Comparison of ENCODE assay signal across 11 cellular contexts in the genomic region with DNA sequence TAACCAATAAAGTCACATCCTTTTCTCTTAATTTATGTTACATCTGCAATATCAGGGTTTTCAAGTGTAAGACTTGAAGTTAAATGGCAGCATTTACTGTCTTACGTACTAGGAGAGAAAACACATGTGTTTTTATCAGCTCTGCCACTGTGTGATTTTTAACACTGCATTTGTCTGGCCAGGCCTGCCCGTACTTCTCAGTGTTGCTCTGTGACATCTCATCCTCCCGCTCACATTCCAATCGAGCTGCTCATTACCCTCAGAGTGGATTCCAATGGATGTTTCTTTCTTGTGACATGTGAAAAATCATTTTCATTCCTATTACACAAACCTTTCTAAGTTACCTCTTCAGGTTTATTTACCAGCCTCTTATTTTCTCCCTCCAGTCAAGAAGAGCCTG.
DNase-seq lines count a peak whose midpoint lies in the region; ATAC-seq, FAIRE-seq and TF ChIP-seq lines count a peak whose summit lies in the region.
"Had no signal": no experiment of that assay in that cellular context is flagged by ENCODE, and none has a peak within 500 bp of the region (broad histone marks: within the 10 kb centered on the region; RNA-seq: fewer than 3 reads in every experiment).

No MANE protein-coding gene starts in this region.

- H3K36me3 ChIP-seq in GM23248 (ENCODE audit: low read depth): no peaks in the 10 kb centered on the region
- H3K36me3 ChIP-seq in gastroesophageal sphincter: no peaks in the 10 kb centered on the region
- H3K36me3 ChIP-seq in pancreas: no peaks in the 10 kb centered on the region

- H3K4me2 ChIP-seq in GM23248 (ENCODE audit: unreplicated experiment): peak overlapping the region; percentile 53

- no peaks in the 10 kb centered on the region for H3K9me2 ChIP-seq in GM23248 (ENCODE audit: insufficient read depth)

- no peak overlapping the region for H3K27ac Mint-ChIP-seq in activated CD8-positive, alpha-beta memory T cell treated with anti-CD3 and anti-CD28 coated beads, Interleukin-2, amount 10 ng/mL, durations not matched to agents 7 days and 5 days
- H3K27ac Mint-ChIP-seq in CD4-positive, alpha-beta T cell: no peak overlapping the region
- H3K27ac Mint-ChIP-seq in activated T-helper 1 cell treated with anti-CD3 and anti-CD28 coated beads, Interleukin-12 subunit alpha, Interleukin-12 subunit beta, Interleukin-2, Interleukin-4 antibody, amounts not matched to agents 30 ng/mL and 10 ng/mL and 1 ng/mL, durations not matched to agents 14 hours and 24 hours and 36 hours: no peak overlapping the region

- ATAC-seq in gastroesophageal sphincter (peak; percentile 79), pancreas (peak; percentile 51 to 86 (median 70)), HG03025 (IDR thresholded peaks at IDR 0.05; ENCODE audit: low FRiP score, unreplicated experiment) (no peak)
- no peak for ATAC-seq in activated CD8-positive, alpha-beta memory T cell treated with anti-CD3 and anti-CD28 coated beads, Interleukin-2, amount 10 ng/mL, durations not matched to agents 7 days and 5 days
- no peak for ATAC-seq in CD4-positive, alpha-beta T cell (ENCODE audit: poor library complexity)

- H3K27ac ChIP-seq in GM23248 (peak overlapping the region; percentile 83), gastroesophageal sphincter (no peak overlapping the region), pancreas (no peak overlapping the region)
- no peak overlapping the region for H3K27ac ChIP-seq in CD4-positive, alpha-beta T cell (ENCODE audit: low read depth, low read length)

- H3K4me1 ChIP-seq in GM23248 (ENCODE audit: insufficient read depth): peaks cover 34% of the 10 kb centered on the region
- H3K4me1 ChIP-seq in gastroesophageal sphincter: no peaks in the 10 kb centered on the region
- peaks cover 0 to 2% (median 0%) of the 10 kb centered on the region in 3 donors for H3K4me1 ChIP-seq in pancreas

- TF ChIP-seq POLR2A in gastroesophageal sphincter (IDR thresholded peaks at IDR 0.05): no peak

- H3K27me3 ChIP-seq in GM23248 (replicated peaks; ENCODE audit: insufficient read depth) (no peaks in the 10 kb centered on the region), gastroesophageal sphincter (no peaks in the 10 kb centered on the region), pancreas (no peaks in the 10 kb centered on the region)
- H3K27me3 ChIP-seq in CD4-positive, alpha-beta T cell (ENCODE audit: control insufficient read depth, insufficient read depth, low read length): no peaks in the 10 kb centered on the region

- H3K4me3 ChIP-seq in GM23248 (0 out of 2 replicates have a peak overlapping the region, but pooled peaks have one; percentile 4), gastroesophageal sphincter (no peak overlapping the region), pancreas (no peak overlapping the region)

- no peaks in the 10 kb centered on the region for H3K27me3 Mint-ChIP-seq in activated CD8-positive, alpha-beta memory T cell treated with anti-CD3 and anti-CD28 coated beads, Interleukin-2, amount 10 ng/mL, durations not matched to agents 7 days and 5 days
- no peaks in the 10 kb centered on the region for H3K27me3 Mint-ChIP-seq in CD4-positive, alpha-beta T cell
- no peaks in the 10 kb centered on the region for H3K27me3 Mint-ChIP-seq in activated T-helper 1 cell treated with anti-CD3 and anti-CD28 coated beads, Interleukin-12 subunit alpha, Interleukin-12 subunit beta, Interleukin-2, Interleukin-4 antibody, amounts not matched to agents 30 ng/mL and 10 ng/mL and 1 ng/mL, durations not matched to agents 14 hours and 24 hours and 36 hours (ENCODE audit: insufficient read depth)

- FAIRE-seq in pancreas (lab: Jason Lieb, UNC): no peak
- FAIRE-seq: G401.6 had no signal

- TF ChIP-seq EP300 in gastroesophageal sphincter (IDR thresholded peaks at IDR 0.05): no peak

- no peaks in the 10 kb centered on the region for H4K20me1 ChIP-seq in GM23248 (ENCODE audit: insufficient read depth)

- H3K79me2 ChIP-seq in GM23248 (ENCODE audit: insufficient read depth): no peaks in the 10 kb centered on the region

- TF ChIP-seq CTCF in gastroesophageal sphincter (IDR thresholded peaks at IDR 0.05): no peak
- TF ChIP-seq CTCF in pancreas (IDR thresholded peaks at IDR 0.05): no peak
- no peak for TF ChIP-seq CTCF in CD4-positive, alpha-beta T cell (IDR thresholded peaks at IDR 0.05)

- H3F3A ChIP-seq in GM23248 (ENCODE audit: insufficient read depth): peaks cover 17% of the 10 kb centered on the region

- POLR2A ChIA-PET in CD4-positive, alpha-beta T cell (lab: Charles Lee): no interaction called here

- H3K36me3 Mint-ChIP-seq in activated CD8-positive, alpha-beta memory T cell treated with anti-CD3 and anti-CD28 coated beads, Interleukin-2, amount 10 ng/mL, durations not matched to agents 7 days and 5 days: no peaks in the 10 kb centered on the region
- no peaks in the 10 kb centered on the region for H3K36me3 Mint-ChIP-seq in CD4-positive, alpha-beta T cell (ENCODE audit: low read depth)
- H3K36me3 Mint-ChIP-seq in activated T-helper 1 cell treated with anti-CD3 and anti-CD28 coated beads, Interleukin-12 subunit alpha, Interleukin-12 subunit beta, Interleukin-2, Interleukin-4 antibody, amounts not matched to agents 30 ng/mL and 10 ng/mL and 1 ng/mL, durations not matched to agents 14 hours and 24 hours and 36 hours (ENCODE audit: low read depth): no peaks in the 10 kb centered on the region

- H2AFZ ChIP-seq in GM23248: peak overlapping the region; percentile 43; the same call in 1 of the 2 replicates

- peak overlapping the region; percentile 63 for H3K9ac ChIP-seq in GM23248

- H3K4me3 Mint-ChIP-seq in activated CD8-positive, alpha-beta memory T cell treated with anti-CD3 and anti-CD28 coated beads, Interleukin-2, amount 10 ng/mL, durations not matched to agents 7 days and 5 days: no peak overlapping the region
- no peak overlapping the region for H3K4me3 Mint-ChIP-seq in CD4-positive, alpha-beta T cell
- H3K4me3 Mint-ChIP-seq in activated T-helper 1 cell treated with anti-CD3 and anti-CD28 coated beads, Interleukin-12 subunit alpha, Interleukin-12 subunit beta, Interleukin-2, Interleukin-4 antibody, amounts not matched to agents 30 ng/mL and 10 ng/mL and 1 ng/mL, durations not matched to agents 14 hours and 24 hours and 36 hours: no peak overlapping the region

- WGBS in GM23248 (ENCODE audit: low coverage in 1 of 2, low lambda C conversion rate in 2 of 2, missing lambda C conversion rate in 2 of 2), 2 experiments: 1 to 2% methylated on average over 4 of the region's 4 CpGs
- 20 to 45% methylated on average over 4 of the region's 4 CpGs for WGBS in gastroesophageal sphincter (ENCODE audit: low coverage in 1 of 2), 2 donors
- 20 to 29% methylated on average over 4 of the region's 4 CpGs for WGBS in pancreas, 2 donors

- CTCF ChIA-PET in activated CD8-positive, alpha-beta memory T cell treated with anti-CD3 and anti-CD28 coated beads, Interleukin-2, amount 10 ng/mL, durations not matched to agents 7 days and 5 days (lab: Charles Lee): no interaction called here
- CTCF ChIA-PET in CD4-positive, alpha-beta T cell (lab: Charles Lee): no interaction called here

- in situ Hi-C loops in GM23248 (cut with MboI): loop anchor here (10.0 kb wide), 1 partner anchor 420 kb away; a partner anchor contains a TSS

- H3K4me1 Mint-ChIP-seq in activated CD8-positive, alpha-beta memory T cell treated with anti-CD3 and anti-CD28 coated beads, Interleukin-2, amount 10 ng/mL, durations not matched to agents 7 days and 5 days: no peaks in the 10 kb centered on the region
- no peaks in the 10 kb centered on the region for H3K4me1 Mint-ChIP-seq in CD4-positive, alpha-beta T cell (ENCODE audit: low read depth)
- H3K4me1 Mint-ChIP-seq in activated T-helper 1 cell treated with anti-CD3 and anti-CD28 coated beads, Interleukin-12 subunit alpha, Interleukin-12 subunit beta, Interleukin-2, Interleukin-4 antibody, amounts not matched to agents 30 ng/mL and 10 ng/mL and 1 ng/mL, durations not matched to agents 14 hours and 24 hours and 36 hours (ENCODE audit: low read depth): no peaks in the 10 kb centered on the region

- H3K9me3 Mint-ChIP-seq in activated CD8-positive, alpha-beta memory T cell treated with anti-CD3 and anti-CD28 coated beads, Interleukin-2, amount 10 ng/mL, durations not matched to agents 7 days and 5 days (ENCODE audit: low read depth): peaks cover 4% of the 10 kb centered on the region
- H3K9me3 Mint-ChIP-seq in CD4-positive, alpha-beta T cell: no peaks in the 10 kb centered on the region
- H3K9me3 Mint-ChIP-seq in activated T-helper 1 cell treated with anti-CD3 and anti-CD28 coated beads, Interleukin-12 subunit alpha, Interleukin-12 subunit beta, Interleukin-2, Interleukin-4 antibody, amounts not matched to agents 30 ng/mL and 10 ng/mL and 1 ng/mL, durations not matched to agents 14 hours and 24 hours and 36 hours: no peaks in the 10 kb centered on the region

- H3K9me3 ChIP-seq in GM23248 (ENCODE audit: low read depth) (no peaks in the 10 kb centered on the region), gastroesophageal sphincter (no peaks in the 10 kb centered on the region), pancreas (no peaks in the 10 kb centered on the region)
- no peaks in the 10 kb centered on the region for H3K9me3 ChIP-seq in CD4-positive, alpha-beta T cell (ENCODE audit: control insufficient read depth, low read length)

- peak; percentile 89 for DNase-seq in GM23248
- DNase-seq in SW 1271 (lab: John Stamatoyannopoulos, UW): peak; percentile 65 to 87
- peak in 2 of 6 donors; percentile 26 to 41 for DNase-seq in pancreas
- DNase-seq in activated CD8-positive, alpha-beta memory T cell treated with anti-CD3 and anti-CD28 coated beads, Interleukin-2, amount 10 ng/mL, durations not matched to agents 7 days and 5 days: no peak
- DNase-seq in CD4-positive, alpha-beta T cell: no peak
- DNase-seq in activated T-helper 1 cell treated with anti-CD3 and anti-CD28 coated beads, Interleukin-12 subunit alpha, Interleukin-12 subunit beta, Interleukin-2, Interleukin-4 antibody, amounts not matched to agents 30 ng/mL and 10 ng/mL and 1 ng/mL, durations not matched to agents 14 hours and 24 hours and 36 hours (ENCODE audit: low spot score): no peak
- DNase-seq: H7, NCI-H1436 treated with DMSO at 0.1 percent for 48 hours had no signal

- intact Hi-C loops in pancreas (cut with DNase I): loop anchor here in 1 of 3 donors (10.0 kb wide), 1 partner anchor 420 kb away; a partner anchor contains a TSS
- intact Hi-C loops in CD4-positive, alpha-beta T cell (cut with DNase I, micrococcal nuclease): no loop called here
- intact Hi-C loops in activated T-helper 1 cell treated with anti-CD3 and anti-CD28 coated beads, Interleukin-12 subunit alpha, Interleukin-12 subunit beta, Interleukin-2, Interleukin-4 antibody, amounts not matched to agents 30 ng/mL and 10 ng/mL and 1 ng/mL, durations not matched to agents 14 hours and 24 hours and 36 hours (cut with micrococcal nuclease): no loop called here

Comparison
In these comparisons a context has a peak if more than half of its experiments do, and no peak if none do; other contexts are left out.
1. DNase-seq: peak in GM23248 (single experiment) and SW 1271 (2 of 2); none in activated CD8-positive, alpha-beta memory T cell treated with anti-CD3 and anti-CD28 coated beads, Interleukin-2, amount 10 ng/mL, durations not matched to agents 7 days and 5 days (single experiment), CD4-positive, alpha-beta T cell (0 of 10) and activated T-helper 1 cell treated with anti-CD3 and anti-CD28 coated beads, Interleukin-12 subunit alpha, Interleukin-12 subunit beta, Interleukin-2, Interleukin-4 antibody, amounts not matched to agents 30 ng/mL and 10 ng/mL and 1 ng/mL, durations not matched to agents 14 hours and 24 hours and 36 hours (single experiment).
2. ATAC-seq: peak in gastroesophageal sphincter (single experiment) and pancreas (4 of 4); none in activated CD8-positive, alpha-beta memory T cell treated with anti-CD3 and anti-CD28 coated beads, Interleukin-2, amount 10 ng/mL, durations not matched to agents 7 days and 5 days (single experiment), CD4-positive, alpha-beta T cell (single experiment) and HG03025 (single experiment).